ENCODE assay signal across 8 cellular contexts in the genomic region with DNA sequence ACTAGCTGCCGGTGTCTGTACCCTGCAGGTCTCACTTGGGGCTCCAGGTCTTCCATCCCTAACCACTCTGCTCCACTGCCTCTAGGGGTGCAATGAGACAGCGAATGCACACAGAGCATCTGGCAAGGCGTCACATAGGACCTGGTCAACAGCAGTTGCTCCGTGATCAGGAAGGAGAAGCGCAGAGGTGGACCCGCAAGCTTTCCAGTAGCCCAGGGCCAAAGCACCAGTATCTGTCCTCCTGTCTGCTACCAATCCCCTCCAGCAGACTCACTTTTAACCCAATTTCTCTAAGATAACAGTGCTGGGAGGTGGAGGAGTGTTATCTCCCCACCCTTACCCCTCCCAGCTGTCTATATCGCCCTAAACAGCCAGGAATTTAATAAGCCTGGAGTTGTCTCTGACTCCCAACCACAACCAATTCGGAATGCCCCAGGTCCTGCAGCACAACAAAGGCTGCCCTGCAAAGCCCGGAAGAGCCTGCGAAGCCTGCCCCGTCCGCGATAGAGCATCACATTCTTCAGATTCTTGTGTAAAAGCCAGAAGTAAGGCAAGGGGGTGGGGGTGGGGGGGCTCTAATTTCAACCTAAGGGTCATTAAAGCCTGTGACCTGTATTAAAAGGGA. TPM values are rescaled to one million over a fixed set of nuclear protein-coding genes. Genes with fewer than 3 reads are reported as not detected.
A peak's percentile ranks its signal among the peaks of the same experiment; 100 is the strongest.
DNase-seq lines count a peak whose midpoint lies in the region; ATAC-seq, FAIRE-seq and TF ChIP-seq lines count a peak whose summit lies in the region.

No MANE protein-coding gene starts in this region.

- H3K4me1 Mint-ChIP-seq in effector memory CD8-positive, alpha-beta T cell (ENCODE audit: low read depth in 2 of 2): peaks cover 86 to 94% of the 10 kb centered on the region in 2 donors

- peaks cover 90% of the 10 kb centered on the region for H3K36me3 Mint-ChIP-seq in effector memory CD8-positive, alpha-beta T cell (ENCODE audit: insufficient read depth)

- peaks cover 90% of the 10 kb centered on the region in 2 donors for H3K4me1 ChIP-seq in mucosa of rectum (ENCODE audit: control insufficient read depth in 2 of 2, insufficient read depth in 2 of 2, low read length in 2 of 2)

- H3K4me3 Mint-ChIP-seq in effector memory CD8-positive, alpha-beta T cell: peak overlapping the region; percentile 86 to 90

- TF ChIP-seq CTCF in GM06990 (IDR thresholded peaks at IDR 0.05; ENCODE audit: insufficient read depth, low read length, poor library complexity, severe bottlenecking): peak; percentile 52

- no peaks in the 10 kb centered on the region for H3K27me3 ChIP-seq in GM06990 (replicated peaks; ENCODE audit: control insufficient read depth, insufficient read depth, low read length)
- no peaks in the 10 kb centered on the region for H3K27me3 ChIP-seq in mucosa of rectum (ENCODE audit: control insufficient read depth in 2 of 2, insufficient read depth in 2 of 2, low read length in 2 of 2)

- H3K36me3 ChIP-seq in GM06990 (ENCODE audit: control insufficient read depth, insufficient read depth, low read length): peaks cover 15% of the 10 kb centered on the region
- peaks cover 0 to 15% of the 10 kb centered on the region in 2 donors for H3K36me3 ChIP-seq in mucosa of rectum (ENCODE audit: control insufficient read depth in 2 of 2, insufficient read depth in 2 of 2, low read length in 2 of 2)

- no peaks in the 10 kb centered on the region for H3K27me3 Mint-ChIP-seq in effector memory CD8-positive, alpha-beta T cell

- H3K9me3 ChIP-seq in mucosa of rectum (ENCODE audit: control insufficient read depth in 2 of 2, low read length in 2 of 2): no peaks in the 10 kb centered on the region

- DNase-seq in GM06990 (ENCODE audit: extremely low read depth, insufficient read length): no peak
- DNase-seq in SK-MEL-5 (ENCODE audit: low read depth, low spot score): peak; percentile 88
- no peak for DNase-seq in effector memory CD8-positive, alpha-beta T cell
- DNase-seq in G401 (ENCODE audit: low spot score): no peak
- DNase-seq in GM12892 (ENCODE audit: insufficient read length): no peak

- no peak for TF ChIP-seq POLR2A in GM12892 (IDR thresholded peaks at IDR 0.05; ENCODE audit: low read depth, low read length)

- peak overlapping the region; percentile 94 to 97 for H3K27ac Mint-ChIP-seq in effector memory CD8-positive, alpha-beta T cell

- in situ Hi-C loops in SK-MEL-5 (cut with HindIII; ENCODE audit: low pct_unique_long_range_greater_than_20kb, low sequenced_read_pairs) (no loop called here), G401 (cut with HindIII; ENCODE audit: low sequenced_read_pairs) (no loop called here)

- H3K27ac ChIP-seq in mucosa of rectum (ENCODE audit: low read depth in 2 of 2, low read length in 2 of 2): peak overlapping the region; percentile 95 to 97

- H3K4me3 ChIP-seq in GM06990 (replicated peaks; ENCODE audit: low read depth, low read length) (no peak overlapping the region), mucosa of rectum (ENCODE audit: low read length in 2 of 2) (peak overlapping the region; percentile 37 to 68)

- no peak for FAIRE-seq in GM12892 (lab: Jason Lieb, UNC)

- H3K9me3 Mint-ChIP-seq in effector memory CD8-positive, alpha-beta T cell: no peaks in the 10 kb centered on the region

- peak; percentile 6 for ATAC-seq in effector memory CD8-positive, alpha-beta T cell (replicated peaks)
- ATAC-seq in HG02763 (IDR thresholded peaks at IDR 0.05; ENCODE audit: unreplicated experiment) (no peak), HG03571 (IDR thresholded peaks at IDR 0.05; ENCODE audit: unreplicated experiment) (no peak)

- peak overlapping the region; percentile 58 to 80 for H3K9ac ChIP-seq in mucosa of rectum (ENCODE audit: low read depth in 1 of 2, low read length in 2 of 2)

RNA-seq across cellular contexts. Expression of a gene that starts 19.3 kb away (rescaled TPM):
- total RNA-seq in SK-MEL-5 (2014; rRNA removed; shearing (Covaris generic)): 69.7 and 99.6 TPM in 2 replicates
- polyA plus RNA-seq in SK-MEL-5 (2015; cell fraction: cytosol; rRNA removed): 124 and 171 TPM in 2 replicates
- 34.3 and 43.3 TPM in 2 replicates for polyA plus RNA-seq in SK-MEL-5 (2015; cell fraction: nucleus; rRNA removed)
- total RNA-seq in G401 (2014; rRNA removed; shearing (Covaris generic)): 153 and 185 TPM in 2 replicates
- 155 TPM for polyA plus RNA-seq in GM12892 (2012; ENCODE audit: missing spikeins)
